In the genomic region with DNA sequence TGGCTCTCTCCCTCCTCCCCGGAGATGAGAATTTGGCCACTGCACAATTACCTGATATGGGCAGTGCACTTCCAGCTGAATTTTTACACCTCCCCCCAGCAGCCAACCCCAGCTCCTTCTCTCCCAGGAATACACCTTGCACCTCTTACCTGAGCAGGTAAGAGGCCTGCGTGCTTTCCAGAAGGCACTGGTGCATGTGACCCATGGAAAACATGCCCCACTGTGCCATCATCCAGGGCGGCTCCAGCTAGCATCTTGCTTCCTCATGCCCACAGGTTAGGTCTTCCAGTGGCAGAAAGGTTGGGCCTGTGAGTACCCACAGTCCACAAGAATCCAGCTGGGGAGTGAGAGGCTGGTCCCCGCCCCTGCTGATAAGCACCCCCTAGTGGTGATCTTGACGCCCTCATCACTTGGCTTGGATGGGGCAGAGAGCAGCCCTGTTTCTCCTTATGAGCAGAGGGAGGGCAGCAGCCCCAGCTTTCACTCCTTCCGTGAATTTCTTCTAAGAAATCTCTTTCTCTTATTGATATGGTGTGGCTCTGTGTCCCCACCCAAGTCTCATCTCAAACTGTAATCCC, we compare ENCODE assay signal across 9 cellular contexts. TPM values are rescaled to one million over a fixed set of nuclear protein-coding genes. Genes with fewer than 3 reads are reported as not detected.
DNase-seq lines count a peak whose midpoint lies in the region; ATAC-seq and TF ChIP-seq lines count a peak whose summit lies in the region.
"Had no signal": no experiment of that assay in that cellular context is flagged by ENCODE, and none has a peak within 500 bp of the region (broad histone marks: within the 10 kb centered on the region; RNA-seq: fewer than 3 reads in every experiment).

No MANE protein-coding gene starts in this region.

- H3K4me1 ChIP-seq in CD4-positive, CD25-positive, alpha-beta regulatory T cell (ENCODE audit: control insufficient read depth, insufficient read depth, low read length, poor library complexity, severe bottlenecking) = no peaks in the 10 kb centered on the region
- no peaks in the 10 kb centered on the region for H3K4me1 ChIP-seq in mucosa of descending colon (ENCODE audit: low read depth)

- no peak overlapping the region for H3K4me3 Mint-ChIP-seq in CD4-positive, CD25-positive, alpha-beta regulatory T cell

- no peak overlapping the region for H3K27ac Mint-ChIP-seq in CD4-positive, CD25-positive, alpha-beta regulatory T cell
- no peak overlapping the region for H3K27ac Mint-ChIP-seq in activated naive CD4-positive, alpha-beta T cell treated with anti-CD3 and anti-CD28 coated beads, Interleukin-2, amount 50 U/mL, for 72 hours

- peaks cover 0 to 2% (median 0%) of the 10 kb centered on the region in 7 donors for H3K9me3 Mint-ChIP-seq in CD4-positive, CD25-positive, alpha-beta regulatory T cell
- H3K9me3 Mint-ChIP-seq in activated naive CD4-positive, alpha-beta T cell treated with anti-CD3 and anti-CD28 coated beads, Interleukin-2, amount 50 U/mL, for 72 hours = no peaks in the 10 kb centered on the region

- peak; percentile 11 to 41 (median 30) for DNase-seq in CD4-positive, CD25-positive, alpha-beta regulatory T cell
- peak; percentile 58 for DNase-seq in RPMI8226
- peak in 1 of 2 donors; percentile 47 for DNase-seq in activated naive CD4-positive, alpha-beta T cell treated with anti-CD3 and anti-CD28 coated beads, Interleukin-2, amount 50 U/mL, for 72 hours (ENCODE audit: low spot score in 2 of 2)
- DNase-seq in mucosa of descending colon = peak in 2 of 3 donors; percentile 39 to 40
- DNase-seq in omental fat pad (ENCODE audit: low spot score) = no peak
- DNase-seq in effector CD8-positive, alpha-beta T cell (lab: John Stamatoyannopoulos, UW) = no peak
- DNase-seq: left cardiac atrium had no signal

- H3K36me3 Mint-ChIP-seq in CD4-positive, CD25-positive, alpha-beta regulatory T cell = no peaks in the 10 kb centered on the region
- H3K36me3 Mint-ChIP-seq in activated naive CD4-positive, alpha-beta T cell treated with anti-CD3 and anti-CD28 coated beads, Interleukin-2, amount 50 U/mL, for 72 hours = no peaks in the 10 kb centered on the region

- intact Hi-C loops in mucosa of descending colon (cut with DNase I, micrococcal nuclease) = no loop called here

- peaks cover 0 to 7% (median 5%) of the 10 kb centered on the region in 4 donors for H3K4me1 Mint-ChIP-seq in CD4-positive, CD25-positive, alpha-beta regulatory T cell

- H3K27me3 ChIP-seq in CD4-positive, CD25-positive, alpha-beta regulatory T cell (ENCODE audit: control insufficient read depth, insufficient read depth, low read length) = no peaks in the 10 kb centered on the region

- H3K4me3 ChIP-seq in CD4-positive, CD25-positive, alpha-beta regulatory T cell (ENCODE audit: low read depth, low read length) = no peak overlapping the region
- H3K4me3 ChIP-seq in mucosa of descending colon = no peak overlapping the region

- TF ChIP-seq CTCF in mucosa of descending colon (IDR thresholded peaks at IDR 0.05) (peak; percentile 33), omental fat pad (IDR thresholded peaks at IDR 0.05) (no peak)

- no peak overlapping the region for H3K27ac ChIP-seq in CD4-positive, CD25-positive, alpha-beta regulatory T cell (ENCODE audit: insufficient read depth, low read length, poor library complexity, severe bottlenecking)

- ATAC-seq in CD4-positive, CD25-positive, alpha-beta regulatory T cell (ENCODE audit: low read depth in 2 of 2) = peak in 1 of 2 donors; percentile 65
- peak; percentile 72 for ATAC-seq in GM21723 (IDR thresholded peaks at IDR 0.05; ENCODE audit: unreplicated experiment)
- ATAC-seq in activated naive CD4-positive, alpha-beta T cell treated with anti-CD3 and anti-CD28 coated beads, Interleukin-2, amount 50 U/mL, for 72 hours = peak; percentile 59 to 77
- ATAC-seq in mucosa of descending colon = peak; percentile 69
- ATAC-seq in HG02763 (IDR thresholded peaks at IDR 0.05; ENCODE audit: unreplicated experiment) = no peak
- no peak for ATAC-seq in omental fat pad (ENCODE audit: low FRiP score)

- H3K27me3 Mint-ChIP-seq in CD4-positive, CD25-positive, alpha-beta regulatory T cell = peaks cover 4% of the 10 kb centered on the region

- no peaks in the 10 kb centered on the region for H3K9me3 ChIP-seq in CD4-positive, CD25-positive, alpha-beta regulatory T cell (ENCODE audit: control insufficient read depth in 2 of 2, low read length in 2 of 2)
- no peaks in the 10 kb centered on the region for H3K9me3 ChIP-seq in mucosa of descending colon

- H3K36me3 ChIP-seq in CD4-positive, CD25-positive, alpha-beta regulatory T cell (ENCODE audit: control insufficient read depth, insufficient read depth, low read length) = no peaks in the 10 kb centered on the region
- H3K36me3 ChIP-seq in mucosa of descending colon (ENCODE audit: low read depth) = no peaks in the 10 kb centered on the region

RNA-seq across cellular contexts. Expression of a gene that starts 57.8 kb away (rescaled TPM):
- 5.0 TPM for total RNA-seq in CD4-positive, CD25-positive, alpha-beta regulatory T cell
- polyA plus RNA-seq in CD4-positive, CD25-positive, alpha-beta regulatory T cell = 1 to 10 TPM; 2.5 to 5.7 (median 4.3) TPM
- total RNA-seq in activated naive CD4-positive, alpha-beta T cell treated with anti-CD3 and anti-CD28 coated beads, Interleukin-2, amount 50 U/mL, for 72 hours = 1 to 10 TPM in 1 of 2 donors, under 1 TPM in 1; 0.60 to 1.6 TPM
- total RNA-seq in mucosa of descending colon (under 1 TPM in 2 of 3 donors, not detected in 1; 0.16 to 0.48 TPM), omental fat pad (1 to 10 TPM in 1 of 4 donors, under 1 TPM in 2, not detected in 1; 0.24 to 1.2 (median 0.25) TPM)

Comparison
In these comparisons a context has a peak if more than half of its experiments do, and no peak if none do; other contexts are left out.
1. ATAC-seq: peak in GM21723 (single experiment), activated naive CD4-positive, alpha-beta T cell treated with anti-CD3 and anti-CD28 coated beads, Interleukin-2, amount 50 U/mL, for 72 hours (2 of 2) and mucosa of descending colon (single experiment); none in HG02763 (single experiment) and omental fat pad (single experiment).
2. DNase-seq: peak in CD4-positive, CD25-positive, alpha-beta regulatory T cell (3 of 3), RPMI8226 (single experiment) and mucosa of descending colon (2 of 3); none in omental fat pad (single experiment) and effector CD8-positive, alpha-beta T cell (single experiment).